8 cellular contexts compared by ENCODE assay signal in the genomic region with DNA sequence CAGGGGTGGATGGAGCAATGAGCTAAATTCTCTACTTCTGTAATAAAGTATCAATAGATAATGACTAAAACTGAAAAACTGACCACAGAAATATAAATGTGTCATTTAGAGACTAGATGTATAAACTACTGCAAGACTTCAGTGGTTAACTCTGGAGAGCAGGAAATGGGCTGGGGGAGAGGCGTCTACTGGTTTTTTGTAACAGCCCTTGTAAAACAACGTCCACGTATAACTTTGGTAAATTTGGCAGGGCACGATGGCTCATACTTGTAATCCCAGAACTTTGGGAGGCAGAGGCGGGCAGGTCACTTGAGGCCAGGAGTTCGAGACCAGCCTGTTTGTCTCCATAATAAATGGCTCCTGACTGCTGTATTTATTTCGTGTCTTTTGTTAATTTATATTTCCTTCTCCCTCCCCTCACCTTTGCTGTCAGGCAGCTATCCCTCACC. TPM values are rescaled to one million over a fixed set of nuclear protein-coding genes. Genes with fewer than 3 reads are reported as not detected.
A peak's percentile ranks its signal among the peaks of the same experiment; 100 is the strongest.
DNase-seq lines count a peak whose midpoint lies in the region; ATAC-seq and TF ChIP-seq lines count a peak whose summit lies in the region.

No MANE protein-coding gene starts in this region.

- H3K9ac ChIP-seq in endodermal cell (ENCODE audit: extremely low read depth, low read length, poor library complexity, severe bottlenecking), result no peak overlapping the region

- no peak overlapping the region for H3K4me3 ChIP-seq in endodermal cell (ENCODE audit: low read length)

- H3K27ac Mint-ChIP-seq in endodermal cell (no peak overlapping the region), progenitor cell of endocrine pancreas (no peak overlapping the region)

- TF ChIP-seq CTCF in endodermal cell (conservative IDR thresholded peaks at IDR 0.05), result no peak
- no peak for TF ChIP-seq CTCF in progenitor cell of endocrine pancreas (IDR thresholded peaks at IDR 0.05; ENCODE audit: unreplicated experiment)

- no peak overlapping the region for H3K4me3 Mint-ChIP-seq in endodermal cell
- H3K4me3 Mint-ChIP-seq in progenitor cell of endocrine pancreas (ENCODE audit: low read depth), result no peak overlapping the region

- ATAC-seq in GM18520 (IDR thresholded peaks at IDR 0.05; ENCODE audit: unreplicated experiment), result peak; percentile 36
- peak; percentile 54 for ATAC-seq in HG02870 (IDR thresholded peaks at IDR 0.05; ENCODE audit: unreplicated experiment)

- WGBS in endodermal cell (ENCODE audit: insufficient coverage in 1 of 2, insufficient read length in 1 of 2), 2 experiments, result 90 to 96% methylated on average over 6 to 7 of the region's 7 CpGs

- peak; percentile 90 for DNase-seq in SIG-M5 treated with dmso at 0.1 percent for 504 hours (lab: John Stamatoyannopoulos, UW; ENCODE audit: unreplicated experiment)
- DNase-seq in effector CD4-positive, alpha-beta T cell, result peak; percentile 45
- DNase-seq in middle frontal gyrus (ENCODE audit: extremely low spot score, low spot score), result no peak
- no peak for DNase-seq in endodermal cell
- no peak for DNase-seq in cerebellum (ENCODE audit: low spot score)
- DNase-seq in progenitor cell of endocrine pancreas (ENCODE audit: low spot score, unreplicated experiment), result no peak

- no peaks in the 10 kb centered on the region for H3K27me3 ChIP-seq in endodermal cell (ENCODE audit: control insufficient read depth, insufficient read depth, low read length, poor library complexity, severe bottlenecking)

- no peaks in the 10 kb centered on the region for H3K27me3 Mint-ChIP-seq in endodermal cell (ENCODE audit: insufficient read depth)
- H3K27me3 Mint-ChIP-seq in progenitor cell of endocrine pancreas, result no peaks in the 10 kb centered on the region

- H3K36me3 ChIP-seq in endodermal cell (ENCODE audit: control insufficient read depth, insufficient read depth, low read length), result no peaks in the 10 kb centered on the region

- H3K36me3 Mint-ChIP-seq in endodermal cell (ENCODE audit: low read depth) (peaks cover 3% of the 10 kb centered on the region), progenitor cell of endocrine pancreas (ENCODE audit: insufficient read depth) (no peaks in the 10 kb centered on the region)

- H3K9me3 Mint-ChIP-seq in endodermal cell (no peaks in the 10 kb centered on the region), progenitor cell of endocrine pancreas (ENCODE audit: low read depth) (peaks cover 8% of the 10 kb centered on the region)

- H3K4me1 Mint-ChIP-seq in endodermal cell (no peaks in the 10 kb centered on the region), progenitor cell of endocrine pancreas (ENCODE audit: low read depth) (no peaks in the 10 kb centered on the region)

- H3K4me1 ChIP-seq in endodermal cell (ENCODE audit: control insufficient read depth, insufficient read depth, low read length), result no peaks in the 10 kb centered on the region

- no peak overlapping the region for H3K27ac ChIP-seq in endodermal cell (ENCODE audit: low read depth, low read length)

- no peaks in the 10 kb centered on the region for H3K9me3 ChIP-seq in endodermal cell (ENCODE audit: control insufficient read depth, low read length)

RNA-seq across cellular contexts. Expression of gene RAB27A, which starts 12.5 kb away (rescaled TPM):
- total RNA-seq in endodermal cell (1 to 10 TPM; 8.8 to 9.1 TPM), cerebellum (7.1 TPM), progenitor cell of endocrine pancreas (14.0 and 14.5 TPM in 2 replicates)
- polyA plus RNA-seq in endodermal cell (2013, experiment 1 of 2), result 5.7 TPM
- 4.1 TPM for polyA plus RNA-seq in endodermal cell (2013, experiment 2 of 2)

RNA-seq across cellular contexts. Expression of gene PIGBOS1, which starts 41.8 kb away (rescaled TPM):
- total RNA-seq in endodermal cell, result 10 to 100 TPM; 12.1 to 14.3 TPM
- 16.7 TPM for polyA plus RNA-seq in endodermal cell (2013, experiment 1 of 2)
- polyA plus RNA-seq in endodermal cell (2013, experiment 2 of 2), result 20.8 TPM
- 5.6 TPM for total RNA-seq in cerebellum
- total RNA-seq in progenitor cell of endocrine pancreas, result 13.5 and 13.6 TPM in 2 replicates

RNA-seq across cellular contexts. Expression of gene PIGB, which starts 41.9 kb away (rescaled TPM):
- 1 to 10 TPM; 9.3 to 9.4 TPM for total RNA-seq in endodermal cell
- polyA plus RNA-seq in endodermal cell (2013, experiment 1 of 2), result 8.2 TPM
- polyA plus RNA-seq in endodermal cell (2013, experiment 2 of 2), result 8.7 TPM
- 12.1 TPM for total RNA-seq in cerebellum
- 16.2 and 17.6 TPM in 2 replicates for total RNA-seq in progenitor cell of endocrine pancreas

Comparison
In these comparisons a context has a peak if more than half of its experiments do, and no peak if none do; other contexts are left out.
1. DNase-seq: peak in SIG-M5 treated with dmso at 0.1 percent for 504 hours (single experiment) and effector CD4-positive, alpha-beta T cell (single experiment); none in middle frontal gyrus (single experiment), endodermal cell (single experiment), cerebellum (single experiment) and progenitor cell of endocrine pancreas (single experiment).